Comparison of ENCODE assay signal across 16 cellular contexts in the genomic region with DNA sequence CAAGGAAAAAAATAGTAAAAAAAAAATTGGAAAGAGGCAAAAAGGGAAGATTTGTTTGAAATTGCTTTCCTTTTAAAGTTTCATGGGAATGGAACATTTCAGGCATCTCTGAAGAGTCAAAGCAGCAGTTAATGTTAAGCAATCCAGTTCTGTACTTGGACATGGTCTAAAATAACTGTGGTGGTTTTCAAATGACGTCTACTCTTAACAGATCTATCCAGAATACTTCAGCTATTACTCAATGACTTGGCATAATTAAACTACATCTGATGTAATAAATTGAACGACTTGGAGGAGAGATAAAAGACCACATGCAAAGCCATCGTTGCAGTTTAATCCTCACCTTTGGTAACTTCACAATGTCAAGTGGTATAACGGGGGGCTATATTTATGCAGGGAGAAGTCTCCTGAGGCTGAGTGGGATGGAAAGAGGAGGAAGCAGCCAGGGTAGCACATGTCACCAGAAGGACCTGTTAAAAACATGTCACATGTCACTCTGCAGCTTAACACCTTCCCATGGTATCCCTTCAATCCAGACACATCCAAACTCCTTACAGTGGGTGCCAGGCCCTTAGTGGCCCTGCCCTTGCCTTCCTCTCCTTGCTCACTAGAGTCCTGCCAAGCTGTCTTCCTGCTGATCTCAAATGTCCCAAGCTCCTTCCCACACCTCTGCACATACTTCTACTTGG.
A peak's percentile ranks its signal among the peaks of the same experiment; 100 is the strongest.
DNase-seq lines count a peak whose midpoint lies in the region; ATAC-seq and TF ChIP-seq lines count a peak whose summit lies in the region.
"Had no signal": no experiment of that assay in that cellular context is flagged by ENCODE, and none has a peak within 500 bp of the region (broad histone marks: within the 10 kb centered on the region; RNA-seq: fewer than 3 reads in every experiment).

No MANE protein-coding gene starts in this region.

- TF ChIP-seq CTCF in HFF-Myc (IDR thresholded peaks at IDR 0.05; ENCODE audit: low read depth, low read length, missing control alignments) (no peak), astrocyte of the cerebellum (IDR thresholded peaks at IDR 0.05; ENCODE audit: low read depth, low read length, missing control alignments) (no peak), right atrium auricular region (IDR thresholded peaks at IDR 0.05) (no peak), stomach (IDR thresholded peaks at IDR 0.05) (no peak), sigmoid colon (IDR thresholded peaks at IDR 0.05) (no peak), neural progenitor cell (IDR thresholded peaks at IDR 0.05) (no peak)

- no peak overlapping the region for H3K9ac ChIP-seq in neural progenitor cell

- TF ChIP-seq POLR2A in stomach (IDR thresholded peaks at IDR 0.05) (no peak), sigmoid colon (IDR thresholded peaks at IDR 0.05) (no peak)

- no peak overlapping the region for H3K27ac Mint-ChIP-seq in neural progenitor cell
- H3K27ac Mint-ChIP-seq: nephron progenitor cell had no signal

- no peaks in the 10 kb centered on the region for H4K20me1 ChIP-seq in neural progenitor cell (ENCODE audit: low read depth)

- intact Hi-C loops in stomach (cut with DNase I; ENCODE audit: low total_unique reads) (no loop called here), sigmoid colon (cut with DNase I) (no loop called here)

- in situ Hi-C loops in astrocyte of the cerebellum (cut with HindIII; ENCODE audit: low sequenced_read_pairs), result no loop called here

- ATAC-seq in HG02870 (IDR thresholded peaks at IDR 0.05; ENCODE audit: unreplicated experiment), result no peak

- H3K27ac ChIP-seq in right atrium auricular region (peak overlapping the region; percentile 67 to 78), stomach (peak overlapping the region in 4 of 5 donors; percentile 49 to 65 (median 54)), sigmoid colon (peak overlapping the region in 2 of 4 donors; percentile 23 to 49), neural progenitor cell (no peak overlapping the region)

- peaks cover 12% of the 10 kb centered on the region for H3F3A ChIP-seq in neural progenitor cell (ENCODE audit: low read depth)

- H3K4me2 ChIP-seq in neural progenitor cell, result no peak overlapping the region

- no peaks in the 10 kb centered on the region for H3K9me3 Mint-ChIP-seq in neural progenitor cell

- no peaks in the 10 kb centered on the region for H3K79me2 ChIP-seq in neural progenitor cell (ENCODE audit: low read depth)

- H3K4me3 ChIP-seq in HFF-Myc (replicated peaks; ENCODE audit: low read depth, low read length) (no peak overlapping the region), astrocyte of the cerebellum (ENCODE audit: low read depth, low read length) (no peak overlapping the region), right atrium auricular region (no peak overlapping the region), stomach (no peak overlapping the region), sigmoid colon (no peak overlapping the region), neural progenitor cell (no peak overlapping the region)
- H3K4me3 ChIP-seq: HAP-1 had no signal

- H3K27me3 ChIP-seq in right atrium auricular region, result no peaks in the 10 kb centered on the region
- H3K27me3 ChIP-seq in stomach, result no peaks in the 10 kb centered on the region
- no peaks in the 10 kb centered on the region for H3K27me3 ChIP-seq in sigmoid colon
- H3K27me3 ChIP-seq in neural progenitor cell, result no peaks in the 10 kb centered on the region

- peaks cover 0 to 14% of the 10 kb centered on the region in 2 donors for H3K4me1 ChIP-seq in right atrium auricular region
- no peaks in the 10 kb centered on the region for H3K4me1 ChIP-seq in stomach
- peaks cover 0 to 14% (median 2%) of the 10 kb centered on the region in 4 donors for H3K4me1 ChIP-seq in sigmoid colon
- peaks cover 18% of the 10 kb centered on the region for H3K4me1 ChIP-seq in neural progenitor cell
- H3K4me1 ChIP-seq: HAP-1 had no signal

- H3K9me3 ChIP-seq in right atrium auricular region, result no peaks in the 10 kb centered on the region
- no peaks in the 10 kb centered on the region for H3K9me3 ChIP-seq in stomach
- no peaks in the 10 kb centered on the region for H3K9me3 ChIP-seq in sigmoid colon
- no peaks in the 10 kb centered on the region for H3K9me3 ChIP-seq in neural progenitor cell (ENCODE audit: low read depth)
- H3K9me3 ChIP-seq: HAP-1 had no signal

- peaks cover 12% of the 10 kb centered on the region for H3K4me1 Mint-ChIP-seq in neural progenitor cell

- no peaks in the 10 kb centered on the region for H3K36me3 ChIP-seq in right atrium auricular region
- no peaks in the 10 kb centered on the region for H3K36me3 ChIP-seq in stomach
- no peaks in the 10 kb centered on the region for H3K36me3 ChIP-seq in sigmoid colon
- H3K36me3 ChIP-seq in neural progenitor cell, result no peaks in the 10 kb centered on the region
- H3K36me3 ChIP-seq: HAP-1 had no signal

- 39 to 68% (median 52%) methylated on average over 4 of the region's 4 CpGs for WGBS in stomach, 5 donors
- WGBS in sigmoid colon, 2 donors, result 57 to 64% methylated on average over 4 of the region's 4 CpGs

- H3K27me3 Mint-ChIP-seq in neural progenitor cell (ENCODE audit: insufficient read depth, low read depth), result no peaks in the 10 kb centered on the region

- H3K4me3 Mint-ChIP-seq in neural progenitor cell, result no peak overlapping the region
- H3K4me3 Mint-ChIP-seq: nephron progenitor cell had no signal

- DNase-seq in HFF-Myc (ENCODE audit: extremely low read depth, low read depth) (peak; percentile 20), astrocyte of the cerebellum (ENCODE audit: low read depth) (peak; percentile 93), right atrium auricular region (ENCODE audit: low spot score) (no peak), stomach (no peak), sigmoid colon (no peak), neural progenitor cell (ENCODE audit: low spot score) (no peak), mesenteric fat pad (ENCODE audit: low spot score) (no peak)
- DNase-seq: cerebellar nuclear complex; DMS153; hypothalamus; NCI-H1092; nephron progenitor cell; stimulated activated CD4-positive, alpha-beta T cell treated with anti-CD3 and anti-CD28 coated beads, Interleukin-4, amount 100 ng/mL, for 4 hours; T-helper 9 cell had no signal

- TF ChIP-seq EP300 in stomach (IDR thresholded peaks at IDR 0.05), result no peak
- TF ChIP-seq EP300 in sigmoid colon (IDR thresholded peaks at IDR 0.05), result peak in 1 of 4 donors; percentile 12

- H3K36me3 Mint-ChIP-seq in neural progenitor cell, result no peaks in the 10 kb centered on the region

- no peak overlapping the region for H2AFZ ChIP-seq in neural progenitor cell (replicated peaks)

Comparison
In these comparisons a context has a peak if more than half of its experiments do, and no peak if none do; other contexts are left out.
1. DNase-seq: peak in HFF-Myc (single experiment) and astrocyte of the cerebellum (single experiment); none in right atrium auricular region (single experiment), stomach (single experiment), sigmoid colon (single experiment), neural progenitor cell (single experiment) and mesenteric fat pad (single experiment).